In the genomic region with DNA sequence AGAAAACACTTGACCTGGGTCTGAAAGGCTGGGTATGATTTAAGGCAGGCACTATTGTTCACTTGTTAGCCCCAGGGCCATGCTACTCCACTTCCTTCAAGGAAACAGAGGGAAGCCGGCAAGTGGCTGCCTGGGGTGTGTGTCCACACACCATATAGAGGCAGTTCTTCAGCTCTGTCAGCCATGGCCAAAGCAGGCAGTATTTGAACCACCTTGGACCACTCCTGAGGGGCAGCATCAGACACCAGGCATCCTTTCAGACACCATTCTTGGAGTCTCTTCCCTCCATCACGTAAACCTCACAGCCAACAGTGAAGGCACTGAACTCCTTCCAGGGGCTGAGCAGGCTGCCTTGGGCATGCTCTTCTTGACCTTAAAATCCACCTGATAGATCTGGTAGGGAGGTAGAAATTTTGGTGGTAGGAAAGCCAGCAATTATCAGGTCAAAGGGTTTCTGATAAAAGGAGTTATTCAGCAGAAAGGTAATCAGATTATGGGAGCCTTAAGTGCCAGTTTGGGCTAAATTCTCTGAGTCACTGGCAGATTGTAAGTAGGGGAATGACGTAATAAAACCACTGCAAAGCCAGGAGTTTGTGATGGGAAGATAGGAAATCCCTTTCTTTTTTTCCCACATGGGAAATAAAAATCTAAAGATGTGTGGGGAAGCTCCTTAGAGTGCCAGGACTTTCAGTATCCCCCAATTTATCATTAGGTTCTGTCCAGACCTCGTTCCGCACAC, we compare ENCODE assay signal across 9 cellular contexts. TPM values are rescaled to one million over a fixed set of nuclear protein-coding genes. Genes with fewer than 3 reads are reported as not detected.
DNase-seq lines count a peak whose midpoint lies in the region; ATAC-seq and TF ChIP-seq lines count a peak whose summit lies in the region.
"Had no signal": no experiment of that assay in that cellular context is flagged by ENCODE, and none has a peak within 500 bp of the region (broad histone marks: within the 10 kb centered on the region; RNA-seq: fewer than 3 reads in every experiment).

No MANE protein-coding gene starts in this region.

- no peak for DNase-seq in CD8-positive, alpha-beta T cell
- no peak for DNase-seq in Peyer's patch
- DNase-seq in endothelial cell (ENCODE audit: low spot score): no peak
- no peak for DNase-seq in osteocyte (ENCODE audit: extremely low spot score, unreplicated experiment)
- DNase-seq in NCI-H446 treated with DMSO at 0.1 percent for 48 hours (lab: John Stamatoyannopoulos, UW): no peak
- no peak for DNase-seq in Karpas-422
- DNase-seq: activated CD8-positive, alpha-beta memory T cell treated with anti-CD3 and anti-CD28 coated beads for 24 hours had no signal

- H3K27me3 ChIP-seq in CD8-positive, alpha-beta T cell (ENCODE audit: insufficient read depth, low read length): no peaks in the 10 kb centered on the region
- H3K27me3 ChIP-seq in Peyer's patch (no peaks in the 10 kb centered on the region), Karpas-422 (ENCODE audit: low read length) (no peaks in the 10 kb centered on the region)

- peaks cover 11% of the 10 kb centered on the region for H3K36me3 ChIP-seq in CD8-positive, alpha-beta T cell (ENCODE audit: insufficient read depth, low read length)
- H3K36me3 ChIP-seq in Peyer's patch (peaks cover 0 to 3% (median 0%) of the 10 kb centered on the region in 3 donors), Karpas-422 (ENCODE audit: insufficient read depth, low read length) (no peaks in the 10 kb centered on the region)

- no peaks in the 10 kb centered on the region for H3K9me2 ChIP-seq in Karpas-422 (replicated peaks; ENCODE audit: insufficient read depth, low read length)

- H3K27me3 Mint-ChIP-seq in CD8-positive, alpha-beta T cell (ENCODE audit: low read depth): no peaks in the 10 kb centered on the region
- H3K27me3 Mint-ChIP-seq in endothelial cell (ENCODE audit: unreplicated experiment) (peaks cover 1% of the 10 kb centered on the region), osteocyte (ENCODE audit: unreplicated experiment) (no peaks in the 10 kb centered on the region)

- no peak overlapping the region for H2AFZ ChIP-seq in Karpas-422 (ENCODE audit: low read length)

- CTCF ChIA-PET in CD8-positive, alpha-beta T cell (lab: Charles Lee): no interaction called here

- peaks cover 64% of the 10 kb centered on the region for H3K36me3 Mint-ChIP-seq in CD8-positive, alpha-beta T cell
- H3K36me3 Mint-ChIP-seq in endothelial cell (ENCODE audit: low read depth, unreplicated experiment): peaks cover 37% of the 10 kb centered on the region
- peaks cover 24% of the 10 kb centered on the region for H3K36me3 Mint-ChIP-seq in osteocyte (ENCODE audit: unreplicated experiment)

- no peak for TF ChIP-seq POLR2A in Peyer's patch (IDR thresholded peaks at IDR 0.05)

- peak overlapping the region; percentile 94 for H3K27ac Mint-ChIP-seq in CD8-positive, alpha-beta T cell
- H3K27ac Mint-ChIP-seq in endothelial cell (ENCODE audit: unreplicated experiment) (peak overlapping the region; percentile 63), osteocyte (ENCODE audit: unreplicated experiment) (peak overlapping the region; percentile 76)

- peak overlapping the region; percentile 12 for H3K27ac ChIP-seq in CD8-positive, alpha-beta T cell (ENCODE audit: low read depth, low read length)
- H3K27ac ChIP-seq in Peyer's patch: peak overlapping the region; percentile 33 to 83 (median 75)
- H3K27ac ChIP-seq in Karpas-422 (ENCODE audit: low read length): no peak overlapping the region

- H3K4me3 ChIP-seq in CD8-positive, alpha-beta T cell (ENCODE audit: low read depth, low read length): no peak overlapping the region
- H3K4me3 ChIP-seq in Peyer's patch (no peak overlapping the region), Karpas-422 (ENCODE audit: low read length) (no peak overlapping the region)

- H3K79me2 ChIP-seq in Karpas-422 (ENCODE audit: low read length): no peaks in the 10 kb centered on the region

- no peak overlapping the region for H3K4me2 ChIP-seq in Karpas-422 (ENCODE audit: low read depth, low read length, poor library complexity, severe bottlenecking)

- intact Hi-C loops in CD8-positive, alpha-beta T cell (cut with DNase I, micrococcal nuclease): loop anchor here in 1 of 2 experiments (5.0 kb wide), 1 partner anchor 269 kb away; no protein-coding TSS in a partner anchor

- POLR2A ChIA-PET in CD8-positive, alpha-beta T cell (lab: Charles Lee): interaction anchor here (0.9 kb wide), 1 partner anchor 18 kb away, joined by 3 read pairs; no protein-coding TSS in a partner anchor

- H4K20me1 ChIP-seq in Karpas-422 (ENCODE audit: insufficient read depth, low read depth, low read length): no peaks in the 10 kb centered on the region

- H3K4me1 Mint-ChIP-seq in CD8-positive, alpha-beta T cell (ENCODE audit: low read depth): peaks cover 91% of the 10 kb centered on the region
- peaks cover 47% of the 10 kb centered on the region for H3K4me1 Mint-ChIP-seq in endothelial cell (ENCODE audit: unreplicated experiment)
- H3K4me1 Mint-ChIP-seq in osteocyte (ENCODE audit: unreplicated experiment): peaks cover 63% of the 10 kb centered on the region

- H3K9me3 Mint-ChIP-seq in CD8-positive, alpha-beta T cell: no peaks in the 10 kb centered on the region
- H3K9me3 Mint-ChIP-seq in endothelial cell (ENCODE audit: unreplicated experiment) (no peaks in the 10 kb centered on the region), osteocyte (ENCODE audit: unreplicated experiment) (no peaks in the 10 kb centered on the region)

- H3K4me3 Mint-ChIP-seq in CD8-positive, alpha-beta T cell: peak overlapping the region; percentile 55
- H3K4me3 Mint-ChIP-seq in endothelial cell (ENCODE audit: unreplicated experiment): peak overlapping the region; percentile 60
- no peak overlapping the region for H3K4me3 Mint-ChIP-seq in osteocyte (ENCODE audit: unreplicated experiment)

- H3K9me3 ChIP-seq in CD8-positive, alpha-beta T cell (ENCODE audit: low read length): no peaks in the 10 kb centered on the region
- H3K9me3 ChIP-seq in Peyer's patch: no peaks in the 10 kb centered on the region
- no peaks in the 10 kb centered on the region for H3K9me3 ChIP-seq in Karpas-422 (ENCODE audit: low read length)

- no peak for TF ChIP-seq CTCF in CD8-positive, alpha-beta T cell (IDR thresholded peaks at IDR 0.05)
- TF ChIP-seq CTCF in Peyer's patch (IDR thresholded peaks at IDR 0.05): no peak
- no peak for TF ChIP-seq CTCF in endothelial cell (IDR thresholded peaks at IDR 0.05; ENCODE audit: unreplicated experiment)
- TF ChIP-seq CTCF in osteocyte (IDR thresholded peaks at IDR 0.05): no peak

- no peak overlapping the region for H3K9ac ChIP-seq in Karpas-422 (ENCODE audit: low read length)

- ATAC-seq in CD8-positive, alpha-beta T cell: no peak
- no peak for ATAC-seq in HG02588 (IDR thresholded peaks at IDR 0.05; ENCODE audit: unreplicated experiment)
- ATAC-seq in GM18909 (IDR thresholded peaks at IDR 0.05; ENCODE audit: poor library complexity, unreplicated experiment): no peak

- peaks cover 96% of the 10 kb centered on the region for H3K4me1 ChIP-seq in CD8-positive, alpha-beta T cell (ENCODE audit: insufficient read depth, low read length)
- peaks cover 0 to 65% (median 34%) of the 10 kb centered on the region in 4 donors for H3K4me1 ChIP-seq in Peyer's patch
- no peaks in the 10 kb centered on the region for H3K4me1 ChIP-seq in Karpas-422 (ENCODE audit: low read length)

RNA-seq across cellular contexts. Expression of gene TGFBR2, which starts 20.2 kb away (rescaled TPM):
- total RNA-seq in CD8-positive, alpha-beta T cell: 100 to 1,000 TPM; 191 to 197 TPM
- total RNA-seq in Peyer's patch (100 to 1,000 TPM in 2 of 4 donors, 10 to 100 TPM in 2; 51.8 to 127 (median 105) TPM), endothelial cell (ENCODE audit: unreplicated experiment) (68.7 TPM), osteocyte (71.5 and 72.1 TPM in 2 replicates)
- total RNA-seq in Karpas-422 (2014; rRNA removed; shearing (Covaris generic); ENCODE audit: low replicate concordance): not detected in 2 replicates

Comparison
In these comparisons a context has a peak if more than half of its experiments do, and no peak if none do; other contexts are left out.
1. RNA of gene TGFBR2, which starts 20.2 kb away (total RNA-seq): 191 to 197 TPM in CD8-positive, alpha-beta T cell, 51.8 to 127 TPM in Peyer's patch, 71.5 to 72.1 TPM in osteocyte and 68.7 TPM in endothelial cell (single experiment); not detected in Karpas-422; every median in the first group is over 10 times any median in the second.
2. Peak in every context shown above with its lines, with median percentiles within 50 percentile points of each other: H3K27ac Mint-ChIP-seq.